Comparison of ENCODE assay signal across 6 cellular contexts in the genomic region with DNA sequence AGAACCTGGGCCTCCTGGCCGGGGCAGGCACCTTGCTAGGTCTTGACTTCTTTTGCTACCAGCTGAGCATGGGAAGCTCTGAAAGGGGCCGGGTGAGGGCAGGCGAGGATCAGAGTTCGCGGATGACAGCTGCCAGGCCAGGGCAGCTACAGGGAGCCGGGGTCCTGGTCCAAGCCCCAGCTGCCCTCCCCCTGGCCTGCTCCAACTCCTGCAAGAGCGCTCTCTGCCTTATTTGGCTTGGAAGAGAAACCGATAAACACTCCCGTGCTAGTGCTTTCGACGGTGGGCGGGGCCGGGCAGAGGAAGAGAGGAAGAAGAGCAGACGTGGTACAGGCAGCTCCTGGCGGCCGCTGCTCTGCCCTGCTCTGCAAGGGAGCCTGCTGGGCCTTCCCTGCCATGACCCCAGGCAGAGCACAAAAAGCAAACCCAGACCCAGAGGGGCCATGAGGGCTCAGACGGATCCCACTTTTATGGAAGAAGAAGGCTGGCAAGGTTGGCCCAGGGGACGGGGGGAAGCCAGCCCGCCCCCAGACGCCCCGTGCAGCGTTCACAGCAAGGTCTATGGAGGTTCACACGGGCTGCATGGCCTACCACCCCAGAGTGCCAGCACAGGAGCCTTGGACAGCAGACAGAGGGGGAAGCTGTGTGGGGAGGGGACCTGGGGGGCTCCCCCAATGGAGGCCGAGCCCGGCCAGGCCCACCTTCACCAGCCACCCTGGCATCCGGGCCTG. TPM values are rescaled to one million over a fixed set of nuclear protein-coding genes. Genes with fewer than 3 reads are reported as not detected.
DNase-seq lines count a peak whose midpoint lies in the region; ATAC-seq and TF ChIP-seq lines count a peak whose summit lies in the region.

No MANE protein-coding gene starts in this region.

- H3K36me3 ChIP-seq in liver (ENCODE audit: control insufficient read depth in 4 of 4, insufficient read depth in 3 of 4, low read depth in 1 of 4, low read length in 3 of 4) = peaks cover 0 to 3% (median 0%) of the 10 kb centered on the region in 4 donors

- no peaks in the 10 kb centered on the region for H3K9me3 Mint-ChIP-seq in CD4-positive, alpha-beta T cell
- no peaks in the 10 kb centered on the region for H3K9me3 Mint-ChIP-seq in WTC11

- no peaks in the 10 kb centered on the region for H3K9me3 ChIP-seq in CD4-positive, alpha-beta T cell (ENCODE audit: control insufficient read depth, low read length)
- H3K9me3 ChIP-seq in liver (ENCODE audit: control insufficient read depth in 4 of 4, low read length in 3 of 4) = no peaks in the 10 kb centered on the region

- H3K4me3 Mint-ChIP-seq in CD4-positive, alpha-beta T cell = peak overlapping the region; percentile 77
- H3K4me3 Mint-ChIP-seq in WTC11 = no peak overlapping the region

- peaks cover 35 to 59% (median 52%) of the 10 kb centered on the region in 4 donors for H3K4me1 ChIP-seq in liver (ENCODE audit: control insufficient read depth in 4 of 4, insufficient read depth in 4 of 4, low read length in 3 of 4)

- no peak overlapping the region for H3K4me3 ChIP-seq in liver (ENCODE audit: low read depth in 1 of 3, low read length in 3 of 3)

- POLR2A ChIA-PET in CD4-positive, alpha-beta T cell (lab: Charles Lee) = interaction anchor here (1.2 to 2.2 kb wide), 4 partner anchors 12 to 59 kb away, joined by 4 to 14 read pairs (median 6); no protein-coding TSS in a partner anchor
- POLR2A ChIA-PET in WTC11 (lab: Charles Lee) = interaction anchor here (0.9 to 1.6 kb wide), 3 partner anchors 10 to 50 kb away, joined by 3 to 4 read pairs (median 4); no protein-coding TSS in a partner anchor

- H3K9ac ChIP-seq in liver (ENCODE audit: low read depth in 1 of 2, low read length in 2 of 2) = no peak overlapping the region

- H3K27ac ChIP-seq in CD4-positive, alpha-beta T cell (ENCODE audit: low read depth, low read length) = peak overlapping the region; percentile 46
- H3K27ac ChIP-seq in liver (ENCODE audit: low read depth in 1 of 2, low read length in 2 of 2) = peak overlapping the region; percentile 58 to 83

- peak; percentile 28 to 67 (median 54) for DNase-seq in CD4-positive, alpha-beta T cell
- DNase-seq in WTC11 (ENCODE audit: low spot score) (peak; percentile 58), posterior vena cava (ENCODE audit: low spot score) (no peak), DMS79 (lab: John Stamatoyannopoulos, UW) (no peak)

- H3K4me1 Mint-ChIP-seq in CD4-positive, alpha-beta T cell (ENCODE audit: low read depth) = peaks cover 13% of the 10 kb centered on the region
- H3K4me1 Mint-ChIP-seq in WTC11 = peaks cover 30% of the 10 kb centered on the region

- peak; percentile 97 for ATAC-seq in CD4-positive, alpha-beta T cell (ENCODE audit: poor library complexity)
- ATAC-seq in WTC11 (peak; percentile 21), HG02763 (IDR thresholded peaks at IDR 0.05; ENCODE audit: unreplicated experiment) (no peak)

- whole genome bisulfite sequencing in liver = 32% methylated on average over 26 of the region's 26 CpGs

- CTCF ChIA-PET in CD4-positive, alpha-beta T cell (lab: Charles Lee) = interaction anchor here (1.0 to 1.6 kb wide), 4 partner anchors 13 to 98 kb away, joined by 3 to 4 read pairs (median 4); no protein-coding TSS in a partner anchor
- CTCF ChIA-PET in WTC11 (lab: Charles Lee) = interaction anchor here (0.8 to 9.0 kb wide), 14 partner anchors 10 to 123 kb away, joined by 3 to 185 read pairs (median 6); partner anchors contain the start of gene PIEZO1

- no peak for TF ChIP-seq CTCF in CD4-positive, alpha-beta T cell (IDR thresholded peaks at IDR 0.05)
- no peak for TF ChIP-seq CTCF in WTC11 (IDR thresholded peaks at IDR 0.05)
- TF ChIP-seq CTCF in liver (IDR thresholded peaks at IDR 0.05; ENCODE audit: low read depth, low read length, missing input control) = peak; percentile 35

- H3K27me3 Mint-ChIP-seq in CD4-positive, alpha-beta T cell = no peaks in the 10 kb centered on the region
- H3K27me3 Mint-ChIP-seq in WTC11 (ENCODE audit: low read depth) = no peaks in the 10 kb centered on the region

- intact Hi-C loops in CD4-positive, alpha-beta T cell (cut with DNase I, micrococcal nuclease) = no loop called here
- intact Hi-C loops in posterior vena cava (cut with DNase I) = loop anchor here in 1 of 2 donors (5.0 kb wide), 1 partner anchor 767 kb away; no protein-coding TSS in a partner anchor

- no peaks in the 10 kb centered on the region for H3K27me3 ChIP-seq in CD4-positive, alpha-beta T cell (ENCODE audit: control insufficient read depth, insufficient read depth, low read length)
- no peaks in the 10 kb centered on the region for H3K27me3 ChIP-seq in liver (ENCODE audit: control insufficient read depth in 4 of 4, insufficient read depth in 4 of 4, low read length in 3 of 4)

- peak overlapping the region; percentile 89 for H3K27ac Mint-ChIP-seq in CD4-positive, alpha-beta T cell
- H3K27ac Mint-ChIP-seq in WTC11 = peak overlapping the region; percentile 90

- peak; percentile 71 to 85 for TF ChIP-seq RAD21 in liver (IDR thresholded peaks at IDR 0.05)

- peaks cover 5% of the 10 kb centered on the region for H3K36me3 Mint-ChIP-seq in CD4-positive, alpha-beta T cell (ENCODE audit: low read depth)
- H3K36me3 Mint-ChIP-seq in WTC11 = no peaks in the 10 kb centered on the region

TF ChIP-seq in WTC11, 78 proteins besides CTCF, POLR2A, EP300 and RAD21:
- TF ChIP-seq, protein P1, sequence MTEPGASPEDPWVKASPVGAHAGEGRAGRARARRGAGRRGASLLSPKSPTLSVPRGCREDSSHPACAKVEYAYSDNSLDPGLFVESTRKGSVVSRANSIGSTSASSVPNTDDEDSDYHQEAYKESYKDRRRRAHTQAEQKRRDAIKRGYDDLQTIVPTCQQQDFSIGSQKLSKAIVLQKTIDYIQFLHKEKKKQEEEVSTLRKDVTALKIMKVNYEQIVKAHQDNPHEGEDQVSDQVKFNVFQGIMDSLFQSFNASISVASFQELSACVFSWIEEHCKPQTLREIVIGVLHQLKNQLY (CRISPR knock-in tag; IDR thresholded peaks at IDR 0.05) = no peak
- TF ChIP-seq SMAD3 (CRISPR knock-in tag; IDR thresholded peaks at IDR 0.05; ENCODE audit: borderline replicate concordance) = no peak
- 0 out of 2 replicates have a peak, but pooled peaks have one; percentile 52 for TF ChIP-seq GABPB1 (CRISPR knock-in tag; IDR thresholded peaks at IDR 0.05)
- TF ChIP-seq TEAD4 (CRISPR knock-in tag; IDR thresholded peaks at IDR 0.05) = no peak

TF ChIP-seq in liver, 16 proteins besides CTCF, POLR2A, EP300 and RAD21 (continues in another document):
- TF ChIP-seq SP1 (IDR thresholded peaks at IDR 0.05) (peak; percentile 77), HNF4A (conservative IDR thresholded peaks at IDR 0.05) (peak; percentile 79 to 83), TAF1 (conservative IDR thresholded peaks at IDR 0.05) (no peak), NR2F2 (IDR thresholded peaks at IDR 0.05) (peak; percentile 87), REST (IDR thresholded peaks at IDR 0.05) (peak; percentile 63)

RNA-seq across cellular contexts. Expression of gene PIEZO1, which starts 25.6 kb away (rescaled TPM):
- total RNA-seq in CD4-positive, alpha-beta T cell = 100 to 1,000 TPM; 142 to 146 TPM
- total RNA-seq in WTC11 (2021) (68.3 to 75.1 TPM (median 71.3 TPM) in 3 replicates), liver (10 to 100 TPM; 59.7 to 74.7 TPM), posterior vena cava (100 to 1,000 TPM in 1 of 2 donors, 10 to 100 TPM in 1; 99.3 to 103 TPM)
- polyA plus RNA-seq in liver = 10 to 100 TPM; 15.3 to 58.7 TPM

RNA-seq across cellular contexts. Expression of gene CDT1, which starts 44.2 kb away (rescaled TPM):
- total RNA-seq in CD4-positive, alpha-beta T cell = 1 to 10 TPM in 1 of 2 experiments, under 1 TPM in 1; 0.47 to 1.0 TPM
- total RNA-seq in WTC11 (2021) (142 to 154 TPM (median 149 TPM) in 3 replicates), liver (10 to 100 TPM in 1 of 2 donors, under 1 TPM in 1; 0.08 to 37.6 TPM), posterior vena cava (1 to 10 TPM in 1 of 2 donors, under 1 TPM in 1; 0.57 to 2.0 TPM)
- 1 to 10 TPM in 1 of 2 donors, under 1 TPM in 1; 0.11 to 1.8 TPM for polyA plus RNA-seq in liver

RNA-seq across cellular contexts. Expression of gene APRT, which starts 52.3 kb away (rescaled TPM):
- total RNA-seq in CD4-positive, alpha-beta T cell = 100 to 1,000 TPM; 153 to 154 TPM
- total RNA-seq in WTC11 (2021) (272 to 288 TPM (median 282 TPM) in 3 replicates), liver (10 to 100 TPM; 27.9 to 35.5 TPM), posterior vena cava (10 to 100 TPM; 73.1 to 92.8 TPM)
- 100 to 1,000 TPM; 153 to 160 TPM for polyA plus RNA-seq in liver

RNA-seq across cellular contexts. Expression of gene CTU2, which starts 53.1 kb away (rescaled TPM):
- total RNA-seq in CD4-positive, alpha-beta T cell = 10 to 100 TPM; 39.3 to 44.0 TPM
- total RNA-seq in WTC11 (2021) = 42.1 to 52.4 TPM (median 43.7 TPM) in 3 replicates
- 1 to 10 TPM; 7.0 to 8.5 TPM for total RNA-seq in liver
- polyA plus RNA-seq in liver = 1 to 10 TPM; 7.2 to 7.7 TPM
- 10 to 100 TPM; 17.2 to 20.4 TPM for total RNA-seq in posterior vena cava

RNA-seq across cellular contexts. Expression of gene RNF166, which starts 53.2 kb away (rescaled TPM):
- total RNA-seq in CD4-positive, alpha-beta T cell = 100 to 1,000 TPM; 334 to 355 TPM
- 38.5 to 46.2 TPM (median 40.5 TPM) in 3 replicates for total RNA-seq in WTC11 (2021)
- total RNA-seq in liver = 1 to 10 TPM; 7.9 to 9.1 TPM
- 1 to 10 TPM; 6.5 to 7.3 TPM for polyA plus RNA-seq in liver
- total RNA-seq in posterior vena cava = 10 to 100 TPM; 16.8 to 19.0 TPM

Comparison
In these comparisons a context has a peak if more than half of its experiments do, and no peak if none do; other contexts are left out.
1. DNase-seq: peak in CD4-positive, alpha-beta T cell (10 of 10) and WTC11 (single experiment); none in posterior vena cava (single experiment) and DMS79 (single experiment).